In the genomic region with DNA sequence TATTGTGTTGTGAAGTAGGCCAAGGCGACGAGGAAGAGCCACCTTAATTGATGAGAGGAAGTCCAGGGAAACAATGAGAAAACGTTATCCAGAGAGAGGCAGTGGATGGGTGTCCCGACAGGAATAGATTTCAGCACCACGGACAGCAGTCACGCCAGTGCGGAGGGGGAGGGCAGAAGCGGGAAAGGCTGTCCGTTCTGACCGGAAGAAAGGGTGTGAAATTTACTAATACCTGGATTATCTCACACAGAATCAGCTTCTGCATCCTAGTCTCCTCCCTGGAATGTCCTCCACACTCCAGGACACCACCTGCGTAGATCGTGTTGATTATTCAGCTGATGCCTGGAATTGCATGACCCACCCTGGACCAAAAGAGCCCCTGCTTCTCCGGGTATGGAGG, we compare ENCODE assay signal across 8 cellular contexts. TPM values are rescaled to one million over a fixed set of nuclear protein-coding genes. Genes with fewer than 3 reads are reported as not detected.
DNase-seq lines count a peak whose midpoint lies in the region; ATAC-seq, FAIRE-seq and TF ChIP-seq lines count a peak whose summit lies in the region.

No MANE protein-coding gene starts in this region.

- H3K36me3 ChIP-seq in WERI-Rb-1 (no peaks in the 10 kb centered on the region), mesendoderm (ENCODE audit: control insufficient read depth, insufficient read depth, low read length) (no peaks in the 10 kb centered on the region)

- H3K9ac ChIP-seq in mesendoderm (ENCODE audit: low read length) = no peak overlapping the region

- H3K4ac ChIP-seq in mesendoderm (ENCODE audit: low read depth, low read length) = no peak overlapping the region

- peak; percentile 94 for FAIRE-seq in HTR-8/SVneo (lab: Jason Lieb, UNC)

- ATAC-seq in GM21529 (IDR thresholded peaks at IDR 0.05; ENCODE audit: unreplicated experiment) = no peak

- no peak overlapping the region for H3K56ac ChIP-seq in mesendoderm (ENCODE audit: low read length)

- H2BK120ac ChIP-seq in mesendoderm (ENCODE audit: low read depth, low read length) = no peak overlapping the region

- H3K18ac ChIP-seq in mesendoderm (ENCODE audit: low read length) = no peak overlapping the region

- DNase-seq in AG10803 (ENCODE audit: low read depth) (peak; percentile 40), HTR-8/SVneo (ENCODE audit: insufficient read length, low spot score) (peak; percentile 80), WERI-Rb-1 (peak; percentile 23), ecto neural progenitor cell (ENCODE audit: low spot score) (peak; percentile 86), mesendoderm (peak; percentile 90), ureter (ENCODE audit: low spot score) (peak; percentile 76), NCI-H345 treated with DMSO at 0.1 percent for 48 hours (lab: John Stamatoyannopoulos, UW; ENCODE audit: unreplicated experiment) (no peak)

- no peak overlapping the region for H2AK5ac ChIP-seq in mesendoderm (ENCODE audit: low read length)

- no peaks in the 10 kb centered on the region for H3K9me3 ChIP-seq in WERI-Rb-1 (ENCODE audit: severe bottlenecking)

- H4K8ac ChIP-seq in mesendoderm (ENCODE audit: low read depth, low read length) = no peak overlapping the region

- no peak for TF ChIP-seq CTCF in AG10803 (conservative IDR thresholded peaks at IDR 0.05; ENCODE audit: low read length)
- no peak for TF ChIP-seq CTCF in WERI-Rb-1 (IDR thresholded peaks at IDR 0.05; ENCODE audit: low read depth, low read length)

- WGBS in mesendoderm (ENCODE audit: extremely low coverage, insufficient coverage, low lambda C conversion rate) = no CpG with 5 or more reads among the region's 13 CpGs

- peaks cover 3% of the 10 kb centered on the region for H3K4me1 ChIP-seq in mesendoderm (ENCODE audit: control insufficient read depth, low read depth, low read length)

- H3K4me2 ChIP-seq in mesendoderm (ENCODE audit: low read length) = no peak overlapping the region

- H4K5ac ChIP-seq in mesendoderm (ENCODE audit: low read length) = no peak overlapping the region

- no peak overlapping the region for H2BK5ac ChIP-seq in mesendoderm (ENCODE audit: low read length)

- H3K27me3 ChIP-seq in WERI-Rb-1 (ENCODE audit: insufficient read depth, low read depth, severe bottlenecking) (no peaks in the 10 kb centered on the region), mesendoderm (ENCODE audit: insufficient read depth, low read length, poor library complexity) (no peaks in the 10 kb centered on the region)

- H3K4me3 ChIP-seq in AG10803 (ENCODE audit: low read length) = no peak overlapping the region
- no peak overlapping the region for H3K4me3 ChIP-seq in WERI-Rb-1 (ENCODE audit: low read depth, low read length)
- no peak overlapping the region for H3K4me3 ChIP-seq in mesendoderm (ENCODE audit: low read length)

- H2BK15ac ChIP-seq in mesendoderm (replicated peaks; ENCODE audit: low read depth) = no peak overlapping the region

- H3K79me1 ChIP-seq in mesendoderm (ENCODE audit: low read length) = no peaks in the 10 kb centered on the region

- H3K23ac ChIP-seq in mesendoderm (ENCODE audit: low read length) = no peak overlapping the region

- H3K79me2 ChIP-seq in mesendoderm (ENCODE audit: control insufficient read depth, insufficient read depth, low read length) = no peaks in the 10 kb centered on the region

- no peak overlapping the region for H3K27ac ChIP-seq in WERI-Rb-1
- H3K27ac ChIP-seq in mesendoderm (ENCODE audit: low read depth, low read length) = no peak overlapping the region

RNA-seq across cellular contexts. Expression of a gene that starts 7.4 kb away (rescaled TPM):
- not detected for polyA plus RNA-seq in mesendoderm (2013, experiment 1 of 2)
- not detected for polyA plus RNA-seq in mesendoderm (2013, experiment 2 of 2)
- total RNA-seq in ureter = not detected

RNA-seq across cellular contexts. Expression of a gene that starts 26.0 kb away (rescaled TPM):
- not detected for polyA plus RNA-seq in mesendoderm (2013, experiment 1 of 2)
- not detected for polyA plus RNA-seq in mesendoderm (2013, experiment 2 of 2)
- total RNA-seq in ureter = not detected

RNA-seq across cellular contexts. Expression of a gene that starts 41.8 kb away (rescaled TPM):
- not detected for polyA plus RNA-seq in mesendoderm (2013, experiment 1 of 2)
- polyA plus RNA-seq in mesendoderm (2013, experiment 2 of 2) = not detected
- total RNA-seq in ureter = not detected
